ENCODE assay signal across 19 cellular contexts in the genomic region with DNA sequence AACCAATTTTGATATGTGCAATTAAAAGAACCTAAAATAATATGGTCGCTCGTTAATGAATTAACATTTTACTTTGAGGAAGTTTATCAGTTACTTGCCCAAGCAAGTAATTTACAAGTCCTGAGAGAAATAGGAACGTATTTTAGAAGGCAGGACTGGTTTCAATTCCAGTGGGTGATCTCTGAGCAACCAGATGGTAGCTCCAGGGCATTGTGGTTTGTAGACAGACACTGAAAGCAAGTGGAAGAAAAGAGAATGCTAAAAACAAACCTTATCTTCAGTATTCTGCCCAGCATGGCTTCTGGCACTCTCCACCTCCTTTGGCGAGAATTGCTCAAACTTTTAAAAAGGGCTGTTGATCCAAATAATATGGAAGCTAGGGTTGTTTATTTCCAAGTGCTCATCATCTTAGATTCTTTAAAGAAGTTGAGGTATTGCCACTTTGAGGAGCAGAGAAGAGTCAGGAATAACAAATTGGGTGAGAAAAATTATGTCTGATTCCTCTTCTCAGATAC. TPM values are rescaled to one million over a fixed set of nuclear protein-coding genes. Genes with fewer than 3 reads are reported as not detected.
DNase-seq lines count a peak whose midpoint lies in the region; ATAC-seq, FAIRE-seq and TF ChIP-seq lines count a peak whose summit lies in the region.
"Had no signal": no experiment of that assay in that cellular context is flagged by ENCODE, and none has a peak within 500 bp of the region (broad histone marks: within the 10 kb centered on the region; RNA-seq: fewer than 3 reads in every experiment).

No MANE protein-coding gene starts in this region.

- H3K9me3 ChIP-seq in BE2C: no peaks in the 10 kb centered on the region
- H3K9me3 ChIP-seq: sigmoid colon, SJCRH30, uterus had no signal

- no peaks in the 10 kb centered on the region for H3K36me3 ChIP-seq in BE2C
- H3K36me3 ChIP-seq: sigmoid colon, SJCRH30, uterus had no signal

- peak; percentile 66 for ATAC-seq in foreskin keratinocyte
- no peak for ATAC-seq in stimulated activated naive CD8-positive, alpha-beta T cell treated with anti-CD3 and anti-CD28 coated beads, Interleukin-15, Interleukin-2, amounts not matched to agents 100 U/mL and 50 U/mL, for 24 hours

- H3K4me3 ChIP-seq in BE2C (ENCODE audit: low read depth, low read length): no peak overlapping the region
- H3K4me3 ChIP-seq: sigmoid colon, SJCRH30, uterus had no signal

- peak; percentile 22 for DNase-seq in BE2C
- DNase-seq in H54 (ENCODE audit: insufficient read length, low spot score): no peak
- DNase-seq in SK-MEL-5 (ENCODE audit: low read depth, low spot score): peak; percentile 66
- DNase-seq in foreskin keratinocyte: peak in 1 of 2 donors; percentile 72
- no peak for DNase-seq in 8988T
- no peak for DNase-seq in nephron progenitor cell
- no peak for DNase-seq in stimulated activated naive CD8-positive, alpha-beta T cell treated with anti-CD3 and anti-CD28 coated beads, Interleukin-15, Interleukin-2, amounts not matched to agents 100 U/mL and 50 U/mL, for 24 hours
- no peak for DNase-seq in NCI-H1048 (lab: John Stamatoyannopoulos, UW)
- DNase-seq: activated B cell treated with CpG ODN at 0.5 μM for 24 hours; central memory CD4-positive, alpha-beta T cell; COR-L47; NCI-H187; NCI-H748 treated with DMSO at 0.1 percent for 48 hours; sigmoid colon; stimulated activated naive B cell treated with anti-CD40 and anti-IgM and Interleukin-4, amounts not matched to agents 10 μg/mL and 1 μg/mL and 100 μg/mL, for 72 hours; uterus had no signal

- H3K36me3 Mint-ChIP-seq in nephron progenitor cell (ENCODE audit: low read depth): peaks cover 14% of the 10 kb centered on the region
- H3K36me3 Mint-ChIP-seq: activated naive CD4-positive, alpha-beta T cell treated with anti-CD3 and anti-CD28 coated beads, Interleukin-2, amount 50 U/mL, for 24 hours had no signal

- peaks cover 23% of the 10 kb centered on the region for H3K9me3 Mint-ChIP-seq in nephron progenitor cell
- H3K9me3 Mint-ChIP-seq: activated naive CD4-positive, alpha-beta T cell treated with anti-CD3 and anti-CD28 coated beads, Interleukin-2, amount 50 U/mL, for 24 hours had no signal

- H3K27me3 ChIP-seq in BE2C: no peaks in the 10 kb centered on the region
- no peaks in the 10 kb centered on the region for H3K27me3 ChIP-seq in foreskin keratinocyte
- H3K27me3 ChIP-seq: sigmoid colon, SJCRH30, uterus had no signal

- peaks cover 4% of the 10 kb centered on the region for H3K4me1 Mint-ChIP-seq in nephron progenitor cell

- TF ChIP-seq CTCF in BE2C (IDR thresholded peaks at IDR 0.05; ENCODE audit: low read depth, low read length): no peak
- TF ChIP-seq CTCF in foreskin keratinocyte (conservative IDR thresholded peaks at IDR 0.05): peak; percentile 17
- TF ChIP-seq CTCF in nephron progenitor cell (IDR thresholded peaks at IDR 0.05): no peak

- no peak for TF ChIP-seq POLR2A in H54 (IDR thresholded peaks at IDR 0.05; ENCODE audit: low read depth, low read length)

- H3K4me1 ChIP-seq in BE2C (no peaks in the 10 kb centered on the region; the same call in none of the 2 replicates), foreskin keratinocyte (peaks cover 4% of the 10 kb centered on the region)
- H3K4me1 ChIP-seq: sigmoid colon, SJCRH30, uterus had no signal

- peak overlapping the region; percentile 3 for H3K27ac ChIP-seq in foreskin keratinocyte
- H3K27ac ChIP-seq: sigmoid colon, SJCRH30, uterus had no signal

- peaks cover 5% of the 10 kb centered on the region for H3K27me3 Mint-ChIP-seq in nephron progenitor cell (ENCODE audit: low read depth, poor library complexity)
- H3K27me3 Mint-ChIP-seq: activated naive CD4-positive, alpha-beta T cell treated with anti-CD3 and anti-CD28 coated beads, Interleukin-2, amount 50 U/mL, for 24 hours; stimulated activated naive B cell treated with anti-CD40 and anti-IgM and Interleukin-4, amounts not matched to agents 10 μg/mL and 1 μg/mL and 100 μg/mL, for 72 hours had no signal

- in situ Hi-C loops in SK-MEL-5 (cut with HindIII; ENCODE audit: low pct_unique_long_range_greater_than_20kb, low sequenced_read_pairs): no loop called here

- peak; percentile 33 for FAIRE-seq in H54 (lab: Jason Lieb, UNC)
- FAIRE-seq: endothelial cell of umbilical vein had no signal

- H3K4me3 Mint-ChIP-seq in nephron progenitor cell: no peak overlapping the region
- H3K4me3 Mint-ChIP-seq: activated B cell treated with CpG ODN at 0.5 μM for 24 hours; activated naive CD4-positive, alpha-beta T cell treated with anti-CD3 and anti-CD28 coated beads, Interleukin-2, amount 50 U/mL, for 24 hours; stimulated activated naive B cell treated with anti-CD40 and anti-IgM and Interleukin-4, amounts not matched to agents 10 μg/mL and 1 μg/mL and 100 μg/mL, for 72 hours had no signal

- H3K27ac Mint-ChIP-seq in nephron progenitor cell: no peak overlapping the region
- H3K27ac Mint-ChIP-seq: activated B cell treated with CpG ODN at 0.5 μM for 24 hours; activated naive CD4-positive, alpha-beta T cell treated with anti-CD3 and anti-CD28 coated beads, Interleukin-2, amount 50 U/mL, for 24 hours; stimulated activated naive B cell treated with anti-CD40 and anti-IgM and Interleukin-4, amounts not matched to agents 10 μg/mL and 1 μg/mL and 100 μg/mL, for 72 hours had no signal

RNA-seq across cellular contexts. Expression of a gene that starts 31.8 kb away (rescaled TPM):
- 0.80 TPM for polyA plus RNA-seq in BE2C (2012; ENCODE audit: insufficient read depth, insufficient read length, low read depth)
- total RNA-seq in SK-MEL-5 (2014; rRNA removed; shearing (Covaris generic)): 2.4 and 3.5 TPM in 2 replicates
- polyA plus RNA-seq in SK-MEL-5 (2015; cell fraction: cytosol; rRNA removed): 2.6 and 2.8 TPM in 2 replicates
- polyA plus RNA-seq in SK-MEL-5 (2015; cell fraction: nucleus; rRNA removed): 3.9 and 6.9 TPM in 2 replicates
- total RNA-seq in foreskin keratinocyte: 29.8 and 66.7 TPM in 2 replicates
- polyA plus RNA-seq in foreskin keratinocyte: 11.6 and 23.3 TPM in 2 replicates

RNA-seq across cellular contexts. Expression of a gene that starts 36.8 kb away (rescaled TPM):
- 13.0 TPM for polyA plus RNA-seq in BE2C (2012; ENCODE audit: insufficient read depth, insufficient read length, low read depth)
- total RNA-seq in SK-MEL-5 (2014; rRNA removed; shearing (Covaris generic)): 29.8 and 35.8 TPM in 2 replicates
- 36.3 and 38.0 TPM in 2 replicates for polyA plus RNA-seq in SK-MEL-5 (2015; cell fraction: cytosol; rRNA removed)
- polyA plus RNA-seq in SK-MEL-5 (2015; cell fraction: nucleus; rRNA removed): 18.3 and 34.6 TPM in 2 replicates
- 35.7 and 39.8 TPM in 2 replicates for total RNA-seq in foreskin keratinocyte
- 9.9 and 10.6 TPM in 2 replicates for polyA plus RNA-seq in foreskin keratinocyte

Comparison
In these comparisons a context has a peak if more than half of its experiments do, and no peak if none do; other contexts are left out.
1. DNase-seq: peak in BE2C (single experiment) and SK-MEL-5 (single experiment); none in H54 (single experiment), 8988T (single experiment), nephron progenitor cell (single experiment), stimulated activated naive CD8-positive, alpha-beta T cell treated with anti-CD3 and anti-CD28 coated beads, Interleukin-15, Interleukin-2, amounts not matched to agents 100 U/mL and 50 U/mL, for 24 hours (single experiment) and NCI-H1048 (single experiment).